In genomic region chr10:88428976-88429375, GRCh38 we compare ENCODE assay signal across 23 cellular contexts.
"Had no signal": no experiment of that assay in that cellular context is flagged by ENCODE, and none has a peak within 500 bp of the region (broad histone marks: within the 10 kb centered on the region; RNA-seq: fewer than 3 reads in every experiment).

No MANE protein-coding gene starts in this region.

- DNase-seq: activated CD4-positive, alpha-beta T cell treated with anti-CD3 and anti-CD28 coated beads for 1 hour; activated CD4-positive, alpha-beta T cell treated with anti-CD3 and anti-CD28 coated beads, Interleukin-2, amount 10 ng/mL, durations not matched to agents 7 days and 5 days; activated CD8-positive, alpha-beta T cell treated with anti-CD3 and anti-CD28 coated beads for 36 hours; activated gamma-delta T cell treated with Interleukin-2 at 50 U/mL for 16 hours; activated naive CD4-positive, alpha-beta T cell treated with anti-CD3 and anti-CD28 coated beads, Interleukin-2, amount 50 U/mL, for 16 hours; activated T-cell treated with anti-CD3 and anti-CD28 coated beads, Interleukin-2, amount 50 U/mL, for 4 hours; amniotic stem cell; caudate nucleus; cortex of kidney; effector memory CD8-positive, alpha-beta T cell; midbrain; naive thymus-derived CD8-positive, alpha-beta T cell; nucleus accumbens; pancreas; stimulated activated CD4-positive, alpha-beta T cell treated with anti-CD3 and anti-CD28 coated beads, Interleukin-2, amount 100 ng/mL, for 48 hours; substantia nigra; T-helper 2 cell had no signal

- H3K27me3 ChIP-seq: heart right ventricle, pancreas, vagina had no signal

- FAIRE-seq: astrocyte, pancreas had no signal

- H3K9me3 ChIP-seq: heart right ventricle, pancreas, prostate gland, vagina had no signal

- H3K36me3 ChIP-seq: heart right ventricle, pancreas, prostate gland, vagina had no signal

- H3K4me3 ChIP-seq: heart right ventricle, pancreas, prostate gland, vagina had no signal

- H3K27ac ChIP-seq: pancreas, prostate gland, vagina had no signal

- ATAC-seq: activated CD8-positive, alpha-beta T cell treated with anti-CD3 and anti-CD28 coated beads for 36 hours; activated T-cell treated with anti-CD3 and anti-CD28 coated beads, Interleukin-2, amount 50 U/mL, for 4 hours; activated T-helper 17 cell treated with anti-CD3 and anti-CD28 coated beads, Interleukin-2, amount 50 U/mL, for 72 hours; effector memory CD8-positive, alpha-beta T cell; naive thymus-derived CD8-positive, alpha-beta T cell; pancreas; WTC11 had no signal

- H3K4me1 ChIP-seq: pancreas, prostate gland, vagina had no signal
